In genomic region chr5:172859966-172860365, GRCh38 we compare ENCODE assay signal across 13 cellular contexts. TPM values are rescaled to one million over a fixed set of nuclear protein-coding genes. Genes with fewer than 3 reads are reported as not detected.
DNase-seq lines count a peak whose midpoint lies in the region; ATAC-seq and TF ChIP-seq lines count a peak whose summit lies in the region.
"Had no signal": no experiment of that assay in that cellular context is flagged by ENCODE, and none has a peak within 500 bp of the region (broad histone marks: within the 10 kb centered on the region; RNA-seq: fewer than 3 reads in every experiment).

No MANE protein-coding gene starts in this region.

- no peak for DNase-seq in HFFc6
- peak; percentile 26 for DNase-seq in mammary epithelial cell
- no peak for DNase-seq in mesenchymal stem cell
- DNase-seq in ureter (ENCODE audit: low spot score): no peak
- no peak for DNase-seq in pons (ENCODE audit: low spot score)
- DNase-seq in GF-D8 (lab: John Stamatoyannopoulos, UW): no peak
- DNase-seq: DMS79 treated with DMSO at 0.1 percent for 48 hours, NCI-H1436 had no signal

- intact Hi-C loops in mammary epithelial cell (cut with micrococcal nuclease): no loop called here

- H3K14ac ChIP-seq in mesenchymal stem cell (ENCODE audit: low read length in 2 of 2): no peak overlapping the region

- no peak overlapping the region for H3K9ac ChIP-seq in mammary epithelial cell (ENCODE audit: insufficient read depth, low read length)
- H3K9ac ChIP-seq in mesenchymal stem cell (ENCODE audit: low read length): peak overlapping the region; percentile 81
- H3K9ac ChIP-seq in stomach smooth muscle (ENCODE audit: low read length in 2 of 2): peak overlapping the region; percentile 41 to 51

- H3K4me3 Mint-ChIP-seq in HFFc6: peak overlapping the region; percentile 25
- H3K4me3 Mint-ChIP-seq: activated naive CD4-positive, alpha-beta T cell treated with anti-CD3 and anti-CD28 coated beads, Interleukin-2, amount 50 U/mL, for 24 hours; GM23338 had no signal

- no TSS peak for BruUV-seq in mammary epithelial cell (replicated peaks; lab: Mats Ljungman, UMichigan)

- no peak for ATAC-seq in HG03108 (IDR thresholded peaks at IDR 0.05; ENCODE audit: unreplicated experiment)
- ATAC-seq: activated CD4-positive, CD25-positive, alpha-beta regulatory T cell treated with anti-CD3 and anti-CD28 coated beads, Interleukin-2, amount 50 U/mL, for 24 hours had no signal

- H3K4me3 ChIP-seq in mammary epithelial cell (replicated peaks in 1 of 3; ENCODE audit: insufficient read depth in 1 of 3, low read depth in 2 of 3, low read length in 3 of 3) (no peak overlapping the region), mesenchymal stem cell (ENCODE audit: insufficient read depth in 1 of 2, low read depth in 1 of 2, low read length in 2 of 2) (peak overlapping the region in 1 of 2 experiments; percentile 62), stomach smooth muscle (ENCODE audit: low read length in 2 of 2) (peak overlapping the region; percentile 5 to 64)
- H3K4me3 ChIP-seq: GM23338 had no signal

- H3K4me1 Mint-ChIP-seq in HFFc6 (ENCODE audit: low read depth): peaks cover 80% of the 10 kb centered on the region

- H3K27ac Mint-ChIP-seq in HFFc6: peak overlapping the region; percentile 97
- H3K27ac Mint-ChIP-seq: activated naive CD4-positive, alpha-beta T cell treated with anti-CD3 and anti-CD28 coated beads, Interleukin-2, amount 50 U/mL, for 24 hours had no signal

- peaks cover 41% of the 10 kb centered on the region for H3K4me1 ChIP-seq in mammary epithelial cell (ENCODE audit: insufficient read depth, low read length)
- H3K4me1 ChIP-seq in mesenchymal stem cell (ENCODE audit: control insufficient read depth, insufficient read depth, low read depth, low read length): peaks cover 49% of the 10 kb centered on the region
- peaks cover 69% of the 10 kb centered on the region for H3K4me1 ChIP-seq in stomach smooth muscle (ENCODE audit: control insufficient read depth, insufficient read depth, low read length)

- CTCF ChIA-PET in mammary epithelial cell (lab: Charles Lee; ENCODE audit: low non-redundant PET): no interaction called here

- H4K20me1 ChIP-seq in mammary epithelial cell (ENCODE audit: insufficient read depth, low read length): no peaks in the 10 kb centered on the region

- H3K27me3 ChIP-seq in mammary epithelial cell (ENCODE audit: insufficient read depth, low read length): no peaks in the 10 kb centered on the region
- H3K27me3 ChIP-seq in mesenchymal stem cell (ENCODE audit: control insufficient read depth in 1 of 2, insufficient read depth in 1 of 2, low read length in 2 of 2): no peaks in the 10 kb centered on the region
- no peaks in the 10 kb centered on the region for H3K27me3 ChIP-seq in stomach smooth muscle (ENCODE audit: control insufficient read depth in 1 of 2, insufficient read depth in 2 of 2, low read length in 2 of 2)

- H3K9me3 ChIP-seq in mammary epithelial cell (replicated peaks; ENCODE audit: insufficient read depth, low read length) (no peaks in the 10 kb centered on the region), mesenchymal stem cell (ENCODE audit: control insufficient read depth, low read length) (no peaks in the 10 kb centered on the region), stomach smooth muscle (ENCODE audit: control insufficient read depth in 2 of 2, low read length in 2 of 2) (no peaks in the 10 kb centered on the region)

- H3K4me2 ChIP-seq in mammary epithelial cell (ENCODE audit: insufficient read depth, low read depth, low read length) (peak overlapping the region; percentile 71), mesenchymal stem cell (ENCODE audit: low read length, poor library complexity, severe bottlenecking) (no peak overlapping the region)
- H3K4me2 ChIP-seq: GM23338 had no signal

- peak overlapping the region; percentile 1 for H4K8ac ChIP-seq in mesenchymal stem cell (ENCODE audit: low read length)

- H2BK12ac ChIP-seq in mesenchymal stem cell (ENCODE audit: low read length in 2 of 2): peak overlapping the region in 1 of 2 experiments; percentile 23

- TF ChIP-seq CTCF in HFFc6 (IDR thresholded peaks at IDR 0.05) (no peak), mammary epithelial cell (conservative IDR thresholded peaks at IDR 0.05 in 1 of 2, IDR thresholded peaks at IDR 0.05 in 1 of 2; ENCODE audit: extremely low read depth in 1 of 2, insufficient read depth in 1 of 2, low read depth in 1 of 2, low read length in 2 of 2) (no peak)

- no peak overlapping the region for H4K91ac ChIP-seq in mesenchymal stem cell (ENCODE audit: low read length)

- H3K79me1 ChIP-seq in mesenchymal stem cell (replicated peaks; ENCODE audit: low read length, poor library complexity, severe bottlenecking): peaks cover 29% of the 10 kb centered on the region

- H3K79me2 ChIP-seq in mammary epithelial cell (ENCODE audit: insufficient read depth, low read length): peaks cover 37% of the 10 kb centered on the region

- H3K27ac ChIP-seq in mammary epithelial cell (ENCODE audit: insufficient read depth, low read depth, low read length) (peak overlapping the region; percentile 41), mesenchymal stem cell (ENCODE audit: low read length, poor library complexity, severe bottlenecking) (peak overlapping the region; percentile 11), stomach smooth muscle (ENCODE audit: low read length) (peak overlapping the region; percentile 90)

- no peaks in the 10 kb centered on the region; the same call in 1 of the 2 replicates for H3K27me3 Mint-ChIP-seq in HFFc6 (ENCODE audit: insufficient read depth)
- H3K27me3 Mint-ChIP-seq: activated naive CD4-positive, alpha-beta T cell treated with anti-CD3 and anti-CD28 coated beads, Interleukin-2, amount 50 U/mL, for 24 hours had no signal

- H2BK5ac ChIP-seq in mesenchymal stem cell (ENCODE audit: low read depth, low read length, poor library complexity, severe bottlenecking): no peak overlapping the region

- dilution Hi-C loops in mammary epithelial cell (cut with HindIII; ENCODE audit: low sequenced_read_pairs): loop anchor here (5.0 kb wide), 2 partner anchors 37 to 53 kb away; no protein-coding TSS in a partner anchor

- H2AFZ ChIP-seq in mammary epithelial cell (ENCODE audit: low read depth, low read length): no peak overlapping the region
- H2AFZ ChIP-seq in mesenchymal stem cell (ENCODE audit: low read depth, low read length): no peak overlapping the region
- H2AFZ ChIP-seq: GM23338 had no signal

- peak overlapping the region in 1 of 2 experiments; percentile 13 for H3K4ac ChIP-seq in mesenchymal stem cell (ENCODE audit: low read depth in 1 of 2, low read length in 2 of 2)

- H2BK120ac ChIP-seq in mesenchymal stem cell (ENCODE audit: low read depth, low read length): no peak overlapping the region

- WGBS in mammary epithelial cell (ENCODE audit: low coverage, missing lambda C conversion rate): 52% methylated on average over 4 of the region's 4 CpGs
- 94% methylated on average over 2 of the region's 4 CpGs for WGBS in mesenchymal stem cell

- H3K18ac ChIP-seq in mesenchymal stem cell (ENCODE audit: low read depth in 1 of 2, low read length in 2 of 2): peak overlapping the region in 1 of 2 experiments; percentile 37

- H3K36me3 Mint-ChIP-seq in HFFc6 (ENCODE audit: low read depth): peaks cover 33% of the 10 kb centered on the region
- H3K36me3 Mint-ChIP-seq: activated naive CD4-positive, alpha-beta T cell treated with anti-CD3 and anti-CD28 coated beads, Interleukin-2, amount 50 U/mL, for 24 hours had no signal

- H3K36me3 ChIP-seq in mammary epithelial cell (ENCODE audit: insufficient read depth, low read length) (no peaks in the 10 kb centered on the region), mesenchymal stem cell (ENCODE audit: control insufficient read depth in 1 of 2, insufficient read depth in 2 of 2, low read depth in 1 of 2, low read length in 2 of 2) (peaks cover 14 to 31% of the 10 kb centered on the region in 2 experiments), stomach smooth muscle (ENCODE audit: control insufficient read depth in 2 of 2, insufficient read depth in 2 of 2, low read length in 2 of 2) (no peaks in the 10 kb centered on the region)

- H2BK15ac ChIP-seq in mesenchymal stem cell (ENCODE audit: low read depth, poor library complexity, severe bottlenecking): no peak overlapping the region

- in situ Hi-C loops in mammary epithelial cell (cut with MboI; ENCODE audit: low sequenced_read_pairs in 2 of 2): loop anchor here in 1 of 2 donors (10.0 kb wide), 1 partner anchor 85 kb away; the partner anchor contains the start of gene DUSP1

- H3K9me3 Mint-ChIP-seq in HFFc6: no peaks in the 10 kb centered on the region
- H3K9me3 Mint-ChIP-seq: activated naive CD4-positive, alpha-beta T cell treated with anti-CD3 and anti-CD28 coated beads, Interleukin-2, amount 50 U/mL, for 24 hours; GM23338 had no signal

- peak overlapping the region; percentile 63 for H2AK5ac ChIP-seq in mesenchymal stem cell (ENCODE audit: low read length, severe bottlenecking)

- H3K23ac ChIP-seq in mesenchymal stem cell (ENCODE audit: low read length in 2 of 2): no peak overlapping the region

RNA-seq across cellular contexts. Expression of gene ERGIC1, which starts 25.9 kb away (rescaled TPM):
- 100 to 1,000 TPM; 240 to 276 (median 258) TPM for total RNA-seq in HFFc6 (2021; fragmentation: NEBNext Ultra II Directional; extraction: Animal tissue kit (Norgen Biotek cat#: 25700))
- total RNA-seq in mammary epithelial cell: 10 to 100 TPM; 58.8 to 98.6 TPM
- polyA plus RNA-seq in mammary epithelial cell: 111 TPM
- 158 TPM for polyA minus RNA-seq in mammary epithelial cell
- 143 TPM for polyA plus RNA-seq in mesenchymal stem cell (2013, experiment 1 of 2)
- 140 TPM for polyA plus RNA-seq in mesenchymal stem cell (2013, experiment 2 of 2)
- total RNA-seq in ureter: 140 TPM

Comparison
In these comparisons a context has a peak if more than half of its experiments do, and no peak if none do; other contexts are left out.
1. H3K27ac ChIP-seq: peak in every context shown above with its lines; median percentile 90 in stomach smooth muscle; 41 in mammary epithelial cell; 11 in mesenchymal stem cell.
2. H3K4me3 ChIP-seq: peak in stomach smooth muscle (2 of 2); none in mammary epithelial cell (0 of 3).